In genomic region chr5:116766470-116766947, GRCh38 we compare ENCODE assay signal across 8 cellular contexts.
DNase-seq lines count a peak whose midpoint lies in the region; ATAC-seq, FAIRE-seq and TF ChIP-seq lines count a peak whose summit lies in the region.

No MANE protein-coding gene starts in this region.

- no peaks in the 10 kb centered on the region for H3K27me3 ChIP-seq in heart right ventricle

- FAIRE-seq in RCC 7860 (lab: Jason Lieb, UNC), result peak; percentile 88

- 43 to 52% methylated on average over 6 of the region's 6 CpGs for WGBS in heart right ventricle, 2 donors

- ATAC-seq in HG02884 (IDR thresholded peaks at IDR 0.05; ENCODE audit: unreplicated experiment), result peak; percentile 63
- peak; percentile 33 to 97 (median 73) for ATAC-seq in heart right ventricle

- H3K27me3 Mint-ChIP-seq in activated T-cell treated with anti-CD3 and anti-CD28 coated beads, Interleukin-2, amount 50 U/mL, for 24 hours, result no peaks in the 10 kb centered on the region

- peaks cover 0 to 10% (median 3%) of the 10 kb centered on the region in 9 donors for H3K4me1 ChIP-seq in heart right ventricle

- TF ChIP-seq CTCF in heart right ventricle (IDR thresholded peaks at IDR 0.05), result no peak

- no peaks in the 10 kb centered on the region for H3K9me3 ChIP-seq in heart right ventricle

- no peaks in the 10 kb centered on the region for H3K36me3 ChIP-seq in heart right ventricle

- intact Hi-C loops in heart right ventricle (cut with DNase I), result no loop called here

- H3K9me3 Mint-ChIP-seq in activated T-cell treated with anti-CD3 and anti-CD28 coated beads, Interleukin-2, amount 50 U/mL, for 24 hours, result no peaks in the 10 kb centered on the region

- DNase-seq in SIG-M5 treated with dmso at 0.1 percent for 504 hours (lab: John Stamatoyannopoulos, UW; ENCODE audit: unreplicated experiment) (peak; percentile 46), SIG-M5 (lab: John Stamatoyannopoulos, UW) (no peak), RCC 7860 (ENCODE audit: low spot score) (peak; percentile 87), heart right ventricle (peak in 1 of 2 donors; percentile 21), CD1c-positive myeloid dendritic cell (ENCODE audit: extremely low spot score) (no peak), AG08396 (ENCODE audit: low spot score) (no peak)
- DNase-seq in activated T-cell treated with anti-CD3 and anti-CD28 coated beads, Interleukin-2, amount 50 U/mL, for 24 hours, result no peak

- H3K4me3 Mint-ChIP-seq in activated T-cell treated with anti-CD3 and anti-CD28 coated beads, Interleukin-2, amount 50 U/mL, for 24 hours, result no peak overlapping the region

- no peaks in the 10 kb centered on the region for H3K36me3 Mint-ChIP-seq in activated T-cell treated with anti-CD3 and anti-CD28 coated beads, Interleukin-2, amount 50 U/mL, for 24 hours (ENCODE audit: low read depth)

- H3K27ac ChIP-seq in heart right ventricle, result peak overlapping the region in 1 of 10 donors; percentile 51

- no peak overlapping the region for H3K4me3 ChIP-seq in heart right ventricle

- H3K4me1 Mint-ChIP-seq in activated T-cell treated with anti-CD3 and anti-CD28 coated beads, Interleukin-2, amount 50 U/mL, for 24 hours (ENCODE audit: low read depth), result no peaks in the 10 kb centered on the region

- no peak overlapping the region for H3K27ac Mint-ChIP-seq in activated T-cell treated with anti-CD3 and anti-CD28 coated beads, Interleukin-2, amount 50 U/mL, for 24 hours

Comparison
In these comparisons a context has a peak if more than half of its experiments do, and no peak if none do; other contexts are left out.
1. DNase-seq: peak in SIG-M5 treated with dmso at 0.1 percent for 504 hours (single experiment) and RCC 7860 (single experiment); none in SIG-M5 (single experiment), CD1c-positive myeloid dendritic cell (single experiment), AG08396 (single experiment) and activated T-cell treated with anti-CD3 and anti-CD28 coated beads, Interleukin-2, amount 50 U/mL, for 24 hours (single experiment).